Comparison of ENCODE assay signal across 32 cellular contexts in genomic region chr2:53901192-53901591, GRCh38. TPM values are rescaled to one million over a fixed set of nuclear protein-coding genes. Genes with fewer than 3 reads are reported as not detected.
"Had no signal": no experiment of that assay in that cellular context is flagged by ENCODE, and none has a peak within 500 bp of the region (broad histone marks: within the 10 kb centered on the region; RNA-seq: fewer than 3 reads in every experiment).

No MANE protein-coding gene starts in this region.

- H3K9me3 ChIP-seq: left ventricle myocardium inferior, neutrophil, prostate gland, sigmoid colon, spleen, stomach, thoracic aorta, tibial artery, uterus had no signal

- H3K27me3 Mint-ChIP-seq: naive B cell; stimulated activated memory B cell treated with anti-CD40 and anti-IgM and Interleukin-4, amounts not matched to agents 10 μg/mL and 1 μg/mL and 100 μg/mL, for 72 hours; type B pancreatic cell had no signal

- H3K27ac Mint-ChIP-seq: mesothelial cell of epicardium; natural killer cell; nephron progenitor cell; neural progenitor cell; stimulated activated memory B cell treated with anti-CD40 and anti-IgM and Interleukin-4, amounts not matched to agents 10 μg/mL and 1 μg/mL and 100 μg/mL, for 72 hours; type B pancreatic cell had no signal

- H3K4me3 Mint-ChIP-seq: immature natural killer cell; mesothelial cell of epicardium; naive B cell; natural killer cell; nephron progenitor cell; neural progenitor cell; stimulated activated memory B cell treated with anti-CD40 and anti-IgM and Interleukin-4, amounts not matched to agents 10 μg/mL and 1 μg/mL and 100 μg/mL, for 72 hours; type B pancreatic cell had no signal

- H3K4me3 ChIP-seq: left ventricle myocardium inferior, lung, neural progenitor cell, prostate gland, sigmoid colon, spleen, stomach, thoracic aorta, tibial artery, uterus had no signal

- H3K9ac ChIP-seq: neural progenitor cell, parathyroid adenoma had no signal

- ATAC-seq: natural killer cell; right cardiac atrium; stimulated activated memory B cell treated with anti-CD40 and anti-IgM and Interleukin-4, amounts not matched to agents 10 μg/mL and 1 μg/mL and 100 μg/mL, for 72 hours; stimulated activated naive CD8-positive, alpha-beta T cell treated with anti-CD3 and anti-CD28 coated beads, Interleukin-15, Interleukin-2, amounts not matched to agents 100 U/mL and 50 U/mL, for 24 hours had no signal

- DNase-seq: hypothalamus; immature natural killer cell; kidney; left ventricle myocardium inferior; mesendoderm; naive B cell; natural killer cell; nephron progenitor cell; occipital lobe; retina; right cardiac atrium; sigmoid colon; small intestine; spleen; stimulated activated CD4-positive, alpha-beta T cell treated with anti-CD3 and anti-CD28 coated beads, Interleukin-1b, Interleukin-23, amount 100 ng/mL, for 48 hours; stimulated activated CD4-positive, alpha-beta T cell treated with anti-CD3 and anti-CD28 coated beads, Interleukin-2, amount 100 ng/mL, for 48 hours; stimulated activated CD4-positive, alpha-beta T cell treated with anti-CD3 and anti-CD28 coated beads, Interleukin-4, amount 100 ng/mL, for 4 hours; stimulated activated CD8-positive, alpha-beta memory T cell treated with anti-CD3 and anti-CD28 coated beads, Interleukin-4, amount 100 ng/mL, for 48 hours; stimulated activated naive CD8-positive, alpha-beta T cell treated with anti-CD3 and anti-CD28 coated beads, Interleukin-15, Interleukin-2, amounts not matched to agents 100 U/mL and 50 U/mL, for 24 hours; stomach; tibial artery; uterus had no signal

- H2AFZ ChIP-seq: neural progenitor cell, parathyroid adenoma had no signal

- H3K27me3 ChIP-seq: neural progenitor cell, neutrophil, sigmoid colon, spleen, stomach, tibial artery, uterus had no signal

- H3K4me1 Mint-ChIP-seq: immature natural killer cell; mesothelial cell of epicardium; nephron progenitor cell; neural progenitor cell; stimulated activated memory B cell treated with anti-CD40 and anti-IgM and Interleukin-4, amounts not matched to agents 10 μg/mL and 1 μg/mL and 100 μg/mL, for 72 hours had no signal

- H3K4me1 ChIP-seq: neural progenitor cell, parathyroid adenoma, prostate gland, sigmoid colon, spleen, stomach, tibial artery, uterus had no signal

- H3K27ac ChIP-seq: left ventricle myocardium inferior, neural progenitor cell, neutrophil, parathyroid adenoma, prostate gland, sigmoid colon, spleen, stomach, thoracic aorta, tibial artery, uterus had no signal

- H3K4me2 ChIP-seq: neural progenitor cell had no signal

- FAIRE-seq: islet of Langerhans, kidney, small intestine had no signal

- H3K9me3 Mint-ChIP-seq: immature natural killer cell; mesothelial cell of epicardium; naive B cell; natural killer cell; nephron progenitor cell; neural progenitor cell; stimulated activated memory B cell treated with anti-CD40 and anti-IgM and Interleukin-4, amounts not matched to agents 10 μg/mL and 1 μg/mL and 100 μg/mL, for 72 hours; type B pancreatic cell had no signal

- H3K79me2 ChIP-seq: parathyroid adenoma had no signal

- H3K36me3 ChIP-seq: uterus had no signal

RNA-seq across cellular contexts. Expression of gene GPR75, which starts 41.4 kb away (rescaled TPM):
- polyA plus RNA-seq: immature natural killer cell had no signal
